In the genomic region with DNA sequence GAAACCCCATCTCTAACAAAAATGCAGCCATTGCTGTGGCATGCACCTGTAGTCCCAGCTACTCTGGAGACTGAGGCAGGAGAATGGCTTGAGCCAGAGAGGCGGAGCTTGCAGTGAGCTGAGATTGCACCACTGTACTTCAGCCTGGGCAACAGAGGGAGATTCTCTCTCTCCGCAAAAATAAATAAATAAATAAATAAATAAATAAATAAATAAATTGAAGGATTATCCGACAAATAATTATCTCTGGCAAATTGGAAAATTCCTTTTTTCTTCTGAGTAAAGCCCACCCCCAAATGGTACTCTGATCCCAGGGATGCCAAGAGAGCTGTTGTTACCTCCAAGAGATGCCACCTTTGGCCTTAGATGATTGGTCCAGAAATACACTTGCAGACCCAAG, we compare ENCODE assay signal across 11 cellular contexts.
"Had no signal": no experiment of that assay in that cellular context is flagged by ENCODE, and none has a peak within 500 bp of the region (broad histone marks: within the 10 kb centered on the region; RNA-seq: fewer than 3 reads in every experiment).

No MANE protein-coding gene starts in this region.

- H3K4me3 ChIP-seq: GM23248, GM23338, HAP-1 had no signal

- FAIRE-seq: H1, H54 had no signal

- DNase-seq: GM23248, GOT3, H7, H9, HCEC 1CT, HFFc6 had no signal

- ATAC-seq: GM23338, HCT116 had no signal

- H3K9me3 ChIP-seq: HAP-1 had no signal

- H3K4me2 ChIP-seq: GM23338 had no signal

- H3K27ac ChIP-seq: GM23248 had no signal

- H3K4me1 ChIP-seq: HAP-1 had no signal

- H3K36me3 ChIP-seq: HAP-1 had no signal
